22 cellular contexts compared by ENCODE assay signal in genomic region chr11:29351301-29351873, GRCh38.
"Had no signal": no experiment of that assay in that cellular context is flagged by ENCODE, and none has a peak within 500 bp of the region (broad histone marks: within the 10 kb centered on the region; RNA-seq: fewer than 3 reads in every experiment).

No MANE protein-coding gene starts in this region.

- H3K27me3 ChIP-seq: esophagus squamous epithelium, ovary, sigmoid colon, stomach, tibial artery had no signal

- H3K4me3 ChIP-seq: esophagus squamous epithelium, lung, ovary, psoas muscle, sigmoid colon, stomach, tibial artery had no signal

- H3K9me3 ChIP-seq: esophagus squamous epithelium, ovary, psoas muscle, sigmoid colon, stomach, tibial artery had no signal

- H3K4me1 ChIP-seq: esophagus squamous epithelium, psoas muscle, sigmoid colon, stomach, tibial artery had no signal

- DNase-seq: cortex of kidney; effector memory CD8-positive, alpha-beta T cell; erythroblast; esophagus squamous epithelium; left ventricle myocardium superior; natural killer cell; occipital lobe; ovary; posterior cingulate gyrus; psoas muscle; right cardiac atrium; sigmoid colon; stimulated activated CD4-positive, alpha-beta T cell treated with anti-CD3 and anti-CD28 coated beads, Interleukin-2, amount 100 ng/mL, for 24 hours; stimulated activated CD4-positive, alpha-beta T cell treated with anti-CD3 and anti-CD28 coated beads, Interleukin-4, amount 100 ng/mL, for 24 hours; stimulated activated naive CD4-positive, alpha-beta T cell treated with Interleukin-2 at 50 U/mL for 16 hours; stomach; tibial artery had no signal

- FAIRE-seq: endometrium, frontal cortex, keratinocyte had no signal

- H3K27ac ChIP-seq: esophagus squamous epithelium, ovary, psoas muscle, sigmoid colon, stomach, tibial artery had no signal

- H3K36me3 ChIP-seq: esophagus squamous epithelium, ovary, sigmoid colon, stomach, tibial artery had no signal

- ATAC-seq: effector memory CD8-positive, alpha-beta T cell; left ventricle myocardium superior; natural killer cell; psoas muscle; right cardiac atrium; stimulated activated effector memory CD8-positive, alpha-beta T cell treated with anti-CD3 and anti-CD28 coated beads, Interleukin-12 subunit alpha, Interleukin-12 subunit beta, amount 100 ng/mL, for 72 hours had no signal
